In genomic region chr15:43177147-43177546, GRCh38 we compare ENCODE assay signal across 9 cellular contexts. TPM values are rescaled to one million over a fixed set of nuclear protein-coding genes. Genes with fewer than 3 reads are reported as not detected.
"Had no signal": no experiment of that assay in that cellular context is flagged by ENCODE, and none has a peak within 500 bp of the region (broad histone marks: within the 10 kb centered on the region; RNA-seq: fewer than 3 reads in every experiment).

No MANE protein-coding gene starts in this region.

RNA-seq across cellular contexts. Expression of gene EPB42, which starts 43.7 kb away (rescaled TPM):
- total RNA-seq: OCI-LY7, PC-3, PC-9, Peyer's patch, RPMI7951, SJCRH30, SJSA1, SK-MEL-5 had no signal
- polyA plus RNA-seq: SK-N-SH had no signal
